Comparison of ENCODE assay signal across 18 cellular contexts in the genomic region with DNA sequence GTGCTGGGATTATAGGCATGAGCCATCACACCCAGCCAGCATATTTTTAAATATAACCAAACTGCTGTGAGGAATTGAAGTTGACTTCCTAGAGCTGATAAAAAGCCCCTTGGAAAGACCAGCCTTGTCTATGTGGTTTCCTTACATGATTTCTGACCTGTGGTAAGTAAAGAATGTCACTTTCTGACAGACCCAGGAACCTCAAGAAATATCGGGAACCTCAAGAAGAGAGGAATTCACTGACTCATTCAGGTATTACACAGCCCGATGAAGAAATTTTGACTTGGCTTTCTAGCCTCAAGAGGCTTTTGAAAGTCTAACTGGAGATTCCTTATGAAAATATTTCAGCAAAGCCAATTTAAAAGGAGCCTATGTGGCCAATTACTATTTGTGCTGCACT.
DNase-seq lines count a peak whose midpoint lies in the region; ATAC-seq and TF ChIP-seq lines count a peak whose summit lies in the region.
"Had no signal": no experiment of that assay in that cellular context is flagged by ENCODE, and none has a peak within 500 bp of the region (broad histone marks: within the 10 kb centered on the region; RNA-seq: fewer than 3 reads in every experiment).

No MANE protein-coding gene starts in this region.

- H3K9ac ChIP-seq in SK-N-SH = no peak overlapping the region

- CTCF ChIA-PET in SK-N-SH (lab: Yijun Ruan, JAX) = no interaction called here

- H3K4me1 ChIP-seq in osteoblast (ENCODE audit: insufficient read depth, low read length) (peaks cover 7% of the 10 kb centered on the region), SK-N-SH (ENCODE audit: control insufficient read depth in 1 of 2, insufficient read depth in 2 of 2, low read depth in 1 of 2, low read length in 1 of 2) (no peaks in the 10 kb centered on the region)
- H3K4me1 ChIP-seq: prostate gland, suprapubic skin had no signal

- H3K4me3 ChIP-seq in choroid plexus epithelial cell (ENCODE audit: low read depth, low read length) (no peak overlapping the region), osteoblast (ENCODE audit: insufficient read depth, low read length) (no peak overlapping the region), SK-N-SH (ENCODE audit: low read depth in 2 of 2, low read length in 1 of 2) (no peak overlapping the region)
- H3K4me3 ChIP-seq: prostate gland, suprapubic skin had no signal

- no peak for TF ChIP-seq RAD21 in SK-N-SH (IDR thresholded peaks at IDR 0.05; ENCODE audit: low read length)

- no peaks in the 10 kb centered on the region for H3K9me2 ChIP-seq in SK-N-SH

- H3F3A ChIP-seq in SK-N-SH (replicated peaks; ENCODE audit: insufficient read depth) = no peaks in the 10 kb centered on the region

- H3K9me3 ChIP-seq in osteoblast (ENCODE audit: low read depth, low read length) (no peaks in the 10 kb centered on the region), SK-N-SH (no peaks in the 10 kb centered on the region)
- H3K9me3 ChIP-seq: prostate gland, suprapubic skin had no signal

- H3K36me3 ChIP-seq in osteoblast (ENCODE audit: insufficient read depth, low read length) = no peaks in the 10 kb centered on the region
- no peaks in the 10 kb centered on the region for H3K36me3 ChIP-seq in SK-N-SH (replicated peaks in 1 of 2; ENCODE audit: control insufficient read depth in 1 of 2, insufficient read depth in 2 of 2, low read length in 1 of 2)
- H3K36me3 ChIP-seq: prostate gland, suprapubic skin had no signal

- TF ChIP-seq CTCF in choroid plexus epithelial cell (conservative IDR thresholded peaks at IDR 0.05; ENCODE audit: low read depth, low read length) (no peak), osteoblast (IDR thresholded peaks at IDR 0.05; ENCODE audit: extremely low read depth, low read depth, low read length) (no peak), SK-N-SH (IDR thresholded peaks at IDR 0.05) (no peak)

- POLR2A ChIA-PET in SK-N-SH (lab: Yijun Ruan, JAX) = no interaction called here

- ATAC-seq in HG03342 (IDR thresholded peaks at IDR 0.05; ENCODE audit: unreplicated experiment) (no peak), GM21526 (IDR thresholded peaks at IDR 0.05; ENCODE audit: low FRiP score, unreplicated experiment) (no peak)
- ATAC-seq: activated CD4-positive, CD25-positive, alpha-beta regulatory T cell treated with anti-CD3 and anti-CD28 coated beads, Interleukin-2, amount 50 U/mL, for 24 hours; left lobe of liver; naive thymus-derived CD8-positive, alpha-beta T cell had no signal

- H3K79me2 ChIP-seq in osteoblast (ENCODE audit: insufficient read depth, low read length) (no peaks in the 10 kb centered on the region), SK-N-SH (ENCODE audit: insufficient read depth) (no peaks in the 10 kb centered on the region)

- no peak overlapping the region for H2AFZ ChIP-seq in osteoblast (ENCODE audit: low read length)
- H2AFZ ChIP-seq in SK-N-SH (ENCODE audit: low read depth) = no peak overlapping the region

- H3K27me3 ChIP-seq in osteoblast (ENCODE audit: insufficient read depth, low read length) (no peaks in the 10 kb centered on the region), SK-N-SH (ENCODE audit: insufficient read depth) (peaks cover 12% of the 10 kb centered on the region; the same call in 1 of the 2 replicates)
- H3K27me3 ChIP-seq: suprapubic skin had no signal

- H3K4me2 ChIP-seq in osteoblast (ENCODE audit: insufficient read depth, low read length) (no peak overlapping the region), SK-N-SH (no peak overlapping the region)

- H4K20me1 ChIP-seq in osteoblast (ENCODE audit: insufficient read depth, low read length) = no peaks in the 10 kb centered on the region
- no peaks in the 10 kb centered on the region for H4K20me1 ChIP-seq in SK-N-SH (ENCODE audit: insufficient read depth)

- no peak overlapping the region for H3K27ac ChIP-seq in osteoblast (ENCODE audit: low read depth, low read length)
- H3K27ac ChIP-seq in SK-N-SH (ENCODE audit: low read depth in 2 of 2, low read length in 1 of 2) = no peak overlapping the region
- H3K27ac ChIP-seq: prostate gland, suprapubic skin had no signal

- 5% methylated on average over 2 of the region's 2 CpGs for WGBS in SK-N-SH (ENCODE audit: low lambda C conversion rate)

- DNase-seq in GM04503 (ENCODE audit: low read depth) (peak; percentile 54), NOMO-1 treated with DMSO at 0.1 percent for 48 hours (lab: John Stamatoyannopoulos, UW; ENCODE audit: unreplicated experiment) (peak; percentile 13), choroid plexus epithelial cell (ENCODE audit: low read depth) (peak; percentile 93), osteoblast (ENCODE audit: insufficient read length, low spot score, missing footprints) (peak; percentile 86), SK-N-SH (no peak), NCI-H2227 treated with DMSO at 0.1 percent for 48 hours (lab: John Stamatoyannopoulos, UW) (no peak)
- DNase-seq: activated CD8-positive, alpha-beta memory T cell treated with anti-CD3 and anti-CD28 coated beads, Interleukin-2, amount 50 U/mL, for 4 hours; activated naive CD4-positive, alpha-beta T cell treated with anti-CD3 and anti-CD28 coated beads, Interleukin-2, amount 50 U/mL, for 16 hours; CD4-positive, CD25-positive, alpha-beta regulatory T cell; cerebellar nuclear complex; hippocampal formation; naive thymus-derived CD8-positive, alpha-beta T cell had no signal

- TF ChIP-seq EP300 in SK-N-SH (IDR thresholded peaks at IDR 0.05; ENCODE audit: borderline replicate concordance in 1 of 2, low read depth in 1 of 2, low read length in 1 of 2) = no peak

TF ChIP-seq in SK-N-SH, 30 proteins besides CTCF, POLR2A, EP300 and RAD21:
- TF ChIP-seq, protein P1, sequence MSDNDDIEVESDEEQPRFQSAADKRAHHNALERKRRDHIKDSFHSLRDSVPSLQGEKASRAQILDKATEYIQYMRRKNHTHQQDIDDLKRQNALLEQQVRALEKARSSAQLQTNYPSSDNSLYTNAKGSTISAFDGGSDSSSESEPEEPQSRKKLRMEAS (IDR thresholded peaks at IDR 0.05; ENCODE audit: low read depth) = no peak
- TF ChIP-seq NFIC (IDR thresholded peaks at IDR 0.05; ENCODE audit: borderline replicate concordance) (no peak), RFX5 (IDR thresholded peaks at IDR 0.05; ENCODE audit: low read length) (no peak), CHD2 (IDR thresholded peaks at IDR 0.05; ENCODE audit: low read length, partially characterized antibody) (no peak), FOXJ3 (CRISPR knock-in tag; IDR thresholded peaks at IDR 0.05) (no peak), NRF1 (IDR thresholded peaks at IDR 0.05; ENCODE audit: low read depth, low read length) (no peak), TCF12 (IDR thresholded peaks at IDR 0.05) (no peak), TAF1 (IDR thresholded peaks at IDR 0.05; ENCODE audit: borderline replicate concordance, low read depth, low read length) (no peak), PBX3 (IDR thresholded peaks at IDR 0.05) (no peak), TEAD4 (IDR thresholded peaks at IDR 0.05; ENCODE audit: borderline replicate concordance, insufficient read depth) (no peak), EZH2phosphoT487 (IDR thresholded peaks at IDR 0.05; ENCODE audit: borderline replicate concordance, low read depth) (no peak)

Comparison
In these comparisons a context has a peak if more than half of its experiments do, and no peak if none do; other contexts are left out.
1. DNase-seq: peak in GM04503 (single experiment), NOMO-1 treated with DMSO at 0.1 percent for 48 hours (single experiment), choroid plexus epithelial cell (single experiment) and osteoblast (single experiment); none in SK-N-SH (single experiment) and NCI-H2227 treated with DMSO at 0.1 percent for 48 hours (single experiment).